32 cellular contexts compared by ENCODE assay signal in genomic region chr5:146126068-146126467, GRCh38. TPM values are rescaled to one million over a fixed set of nuclear protein-coding genes. Genes with fewer than 3 reads are reported as not detected.
"Had no signal": no experiment of that assay in that cellular context is flagged by ENCODE, and none has a peak within 500 bp of the region (broad histone marks: within the 10 kb centered on the region; RNA-seq: fewer than 3 reads in every experiment).

No MANE protein-coding gene starts in this region.

- H3K4me1 Mint-ChIP-seq: activated naive CD4-positive, alpha-beta T cell treated with anti-CD3 and anti-CD28 coated beads, Interleukin-2, amount 10 ng/mL, durations not matched to agents 7 days and 5 days; activated naive CD8-positive, alpha-beta T cell treated with anti-CD3 and anti-CD28 coated beads for 36 hours; central memory CD8-positive, alpha-beta T cell had no signal

- H3K27me3 Mint-ChIP-seq: activated CD8-positive, alpha-beta T cell treated with anti-CD3 and anti-CD28 coated beads for 36 hours; activated naive CD4-positive, alpha-beta T cell treated with anti-CD3 and anti-CD28 coated beads, Interleukin-2, amount 10 ng/mL, durations not matched to agents 7 days and 5 days; activated naive CD8-positive, alpha-beta T cell treated with anti-CD3 and anti-CD28 coated beads for 36 hours; central memory CD8-positive, alpha-beta T cell had no signal

- DNase-seq: activated CD4-positive, alpha-beta T cell treated with anti-CD3 and anti-CD28 coated beads for 1 hour; activated CD4-positive, alpha-beta T cell treated with anti-CD3 and anti-CD28 coated beads for 48 hours; activated CD4-positive, CD25-positive, alpha-beta regulatory T cell; activated CD8-positive, alpha-beta T cell treated with anti-CD3 and anti-CD28 coated beads for 36 hours; activated effector memory CD4-positive, alpha-beta T cell treated with Interleukin-2 at 50 U/mL for 16 hours; activated naive CD4-positive, alpha-beta T cell treated with anti-CD3 and anti-CD28 coated beads, Interleukin-2, amount 10 ng/mL, durations not matched to agents 7 days and 5 days; activated naive CD8-positive, alpha-beta T cell treated with anti-CD3 and anti-CD28 coated beads for 36 hours; activated T-cell treated with anti-CD3 and anti-CD28 coated beads, Interleukin-2, amount 50 U/mL, for 1 hour; amygdala; colonic mucosa; MM.1S; NCI-H1092; NCI-H1417; NCI-H146; NCI-H187; NCI-H2029 treated with DMSO at 0.1 percent for 48 hours; NCI-H2107; NCI-H2171; NCI-H510A; NCI-H526; NCI-H748 treated with DMSO at 0.1 percent for 48 hours; NK-92 treated with Interleukin-12 subunit alpha and Interleukin-12 subunit beta, amount 100 ng/mL, for 24 hours; PC-3; Peyer's patch; T1000; WERI-Rb-1 had no signal

- H3K4me1 ChIP-seq: ascending aorta, colonic mucosa, Peyer's patch had no signal

- ATAC-seq: activated CD8-positive, alpha-beta T cell treated with anti-CD3 and anti-CD28 coated beads for 36 hours; PC-3; Right ventricle myocardium inferior had no signal

- H3K9me3 Mint-ChIP-seq: activated naive CD4-positive, alpha-beta T cell treated with anti-CD3 and anti-CD28 coated beads, Interleukin-2, amount 10 ng/mL, durations not matched to agents 7 days and 5 days; activated naive CD8-positive, alpha-beta T cell treated with anti-CD3 and anti-CD28 coated beads for 36 hours; central memory CD8-positive, alpha-beta T cell had no signal

- H3K27ac ChIP-seq: ascending aorta, cardiac muscle cell, colonic mucosa, Peyer's patch, RWPE1, WERI-Rb-1 had no signal

- H3K4me3 ChIP-seq: ascending aorta, cardiac muscle cell, colonic mucosa, Peyer's patch had no signal

- H3K9me3 ChIP-seq: ascending aorta, colonic mucosa, Peyer's patch had no signal

- H3K27ac Mint-ChIP-seq: activated CD8-positive, alpha-beta T cell treated with anti-CD3 and anti-CD28 coated beads for 36 hours; activated naive CD4-positive, alpha-beta T cell treated with anti-CD3 and anti-CD28 coated beads, Interleukin-2, amount 10 ng/mL, durations not matched to agents 7 days and 5 days had no signal

- H3K4me3 Mint-ChIP-seq: activated CD8-positive, alpha-beta T cell treated with anti-CD3 and anti-CD28 coated beads for 36 hours; activated naive CD4-positive, alpha-beta T cell treated with anti-CD3 and anti-CD28 coated beads, Interleukin-2, amount 10 ng/mL, durations not matched to agents 7 days and 5 days; activated naive CD8-positive, alpha-beta T cell treated with anti-CD3 and anti-CD28 coated beads for 36 hours; central memory CD8-positive, alpha-beta T cell had no signal

RNA-seq across cellular contexts. Expression of gene PLAC8L1, which starts 20.7 kb away (rescaled TPM):
- total RNA-seq: ascending aorta, cardiac muscle cell, colonic mucosa, LHCN-M2, Right ventricle myocardium inferior had no signal
